ENCODE assay signal across 9 cellular contexts in genomic region chr1:153945131-153945794, GRCh38. TPM values are rescaled to one million over a fixed set of nuclear protein-coding genes. Genes with fewer than 3 reads are reported as not detected.
DNase-seq lines count a peak whose midpoint lies in the region; FAIRE-seq and TF ChIP-seq lines count a peak whose summit lies in the region.
"Had no signal": no experiment of that assay in that cellular context is flagged by ENCODE, and none has a peak within 500 bp of the region (broad histone marks: within the 10 kb centered on the region; RNA-seq: fewer than 3 reads in every experiment).

No MANE protein-coding gene starts in this region.

- peak overlapping the region; percentile 1 to 92 for H3K4ac ChIP-seq in mesenchymal stem cell (ENCODE audit: low read depth in 1 of 2, low read length in 2 of 2)

- H3K18ac ChIP-seq in mesenchymal stem cell (ENCODE audit: low read depth in 1 of 2, low read length in 2 of 2), result peak overlapping the region; percentile 37 to 98

- H3K14ac ChIP-seq in mesenchymal stem cell (ENCODE audit: low read length in 2 of 2), result peak overlapping the region in 1 of 2 experiments; percentile 74

- H3K4me1 ChIP-seq in mesenchymal stem cell (ENCODE audit: control insufficient read depth, insufficient read depth, low read depth, low read length), result peaks cover 12% of the 10 kb centered on the region

- H3K4me2 ChIP-seq in mesenchymal stem cell (ENCODE audit: low read length, poor library complexity, severe bottlenecking), result peak overlapping the region; percentile 83

- peak overlapping the region; percentile 87 to 94 for H3K4me3 ChIP-seq in mesenchymal stem cell (ENCODE audit: insufficient read depth in 1 of 2, low read depth in 1 of 2, low read length in 2 of 2)

- peak; percentile 82 for DNase-seq in GM12891 (ENCODE audit: insufficient read length, low spot score)
- peak; percentile 79 for DNase-seq in activated CD4-positive, alpha-beta T cell treated with anti-CD3 and anti-CD28 coated beads for 48 hours
- peak; percentile 57 for DNase-seq in dermis blood vessel endothelial cell
- peak; percentile 73 for DNase-seq in mesenchymal stem cell
- DNase-seq in stimulated activated CD8-positive, alpha-beta memory T cell treated with anti-CD3 and anti-CD28 coated beads, Interleukin-4, amount 100 ng/mL, for 1 hour (ENCODE audit: low read depth in 2 of 2, low spot score in 1 of 2), result peak; percentile 62 to 70
- no peak for DNase-seq in COLO829 (ENCODE audit: low spot score)
- DNase-seq in SW480 (ENCODE audit: low spot score), result no peak

- FAIRE-seq in GM12891 (lab: Jason Lieb, UNC), result no peak
- FAIRE-seq: frontal cortex had no signal

- H3K36me3 ChIP-seq in KOPT-K1 (ENCODE audit: insufficient read depth, low read length) (peaks cover 65% of the 10 kb centered on the region), mesenchymal stem cell (ENCODE audit: control insufficient read depth in 1 of 2, insufficient read depth in 2 of 2, low read depth in 1 of 2, low read length in 2 of 2) (peaks cover 61 to 63% of the 10 kb centered on the region in 2 experiments)

- TF ChIP-seq POLR2A in GM12891 (IDR thresholded peaks at IDR 0.05; ENCODE audit: low read depth, low read length), result peak; percentile 73

- peak overlapping the region; percentile 84 for H4K91ac ChIP-seq in mesenchymal stem cell (ENCODE audit: low read length)

- H4K8ac ChIP-seq in mesenchymal stem cell (ENCODE audit: low read length), result peak overlapping the region; percentile 83

- peak overlapping the region; percentile 96 for H3K9ac ChIP-seq in mesenchymal stem cell (ENCODE audit: low read length)

- peak overlapping the region; percentile 86 for H3K27ac ChIP-seq in KOPT-K1 (ENCODE audit: low read depth, low read length, poor library complexity, severe bottlenecking)
- no peak overlapping the region for H3K27ac ChIP-seq in mesenchymal stem cell (ENCODE audit: low read length, poor library complexity, severe bottlenecking)

- H3K9me3 ChIP-seq in KOPT-K1 (ENCODE audit: insufficient read depth, low read length, poor library complexity, severe bottlenecking), result no peaks in the 10 kb centered on the region
- no peaks in the 10 kb centered on the region for H3K9me3 ChIP-seq in mesenchymal stem cell (ENCODE audit: control insufficient read depth, low read length)

- H2AK5ac ChIP-seq in mesenchymal stem cell (ENCODE audit: low read length, severe bottlenecking), result no peak overlapping the region

- H3K23ac ChIP-seq in mesenchymal stem cell (ENCODE audit: low read length in 2 of 2), result peak overlapping the region in 1 of 2 experiments; percentile 57

- H2BK120ac ChIP-seq in mesenchymal stem cell (ENCODE audit: low read depth, low read length), result peak overlapping the region; percentile 12

- H2AFZ ChIP-seq in mesenchymal stem cell (ENCODE audit: low read depth, low read length), result no peak overlapping the region

- H2BK15ac ChIP-seq in mesenchymal stem cell (ENCODE audit: low read depth, poor library complexity, severe bottlenecking), result peak overlapping the region; percentile 30

- peak overlapping the region in 1 of 2 experiments; percentile 59 for H2BK12ac ChIP-seq in mesenchymal stem cell (ENCODE audit: low read length in 2 of 2)

- peaks cover 46% of the 10 kb centered on the region for H3K79me1 ChIP-seq in mesenchymal stem cell (replicated peaks; ENCODE audit: low read length, poor library complexity, severe bottlenecking)

- no peaks in the 10 kb centered on the region for H3K27me3 ChIP-seq in mesenchymal stem cell (ENCODE audit: control insufficient read depth in 1 of 2, insufficient read depth in 1 of 2, low read length in 2 of 2)

- 59% methylated on average over 12 of the region's 12 CpGs for WGBS in mesenchymal stem cell

- H2BK5ac ChIP-seq in mesenchymal stem cell (ENCODE audit: low read depth, low read length, poor library complexity, severe bottlenecking), result no peak overlapping the region

TF ChIP-seq in GM12891, 5 proteins besides CTCF, POLR2A, EP300 and RAD21:
- no peak for TF ChIP-seq PAX5 (IDR thresholded peaks at IDR 0.05; ENCODE audit: insufficient read depth, low read length, severe bottlenecking)
- TF ChIP-seq SPI1 (IDR thresholded peaks at IDR 0.05; ENCODE audit: low read depth, low read length), result peak; percentile 76
- no peak for TF ChIP-seq TAF1 (IDR thresholded peaks at IDR 0.05; ENCODE audit: low read depth, low read length)
- no peak; the same call in 1 of the 2 replicates for TF ChIP-seq POLR2AphosphoS5 (IDR thresholded peaks at IDR 0.05; ENCODE audit: low read depth, low read length)
- no peak; the same call in 1 of the 2 replicates for TF ChIP-seq POU2F2 (IDR thresholded peaks at IDR 0.05; ENCODE audit: low read depth, low read length)

RNA-seq across cellular contexts. Expression of gene DENND4B, which starts 1.3 kb away (rescaled TPM):
- polyA plus RNA-seq in GM12891 (2012; ENCODE audit: low read depth, missing spikeins), result 32.4 TPM
- 17.3 and 18.0 TPM in 2 replicates for total RNA-seq in dermis blood vessel endothelial cell
- 21.7 TPM for polyA plus RNA-seq in mesenchymal stem cell (2013, experiment 1 of 2)
- 18.0 TPM for polyA plus RNA-seq in mesenchymal stem cell (2013, experiment 2 of 2)

RNA-seq across cellular contexts. Expression of gene CRTC2, which starts 13.1 kb away (rescaled TPM):
- 55.7 TPM for polyA plus RNA-seq in GM12891 (2012; ENCODE audit: low read depth, missing spikeins)
- total RNA-seq in dermis blood vessel endothelial cell, result 3.7 and 7.5 TPM in 2 replicates
- polyA plus RNA-seq in mesenchymal stem cell (2013, experiment 1 of 2), result 30.3 TPM
- 27.0 TPM for polyA plus RNA-seq in mesenchymal stem cell (2013, experiment 2 of 2)

RNA-seq across cellular contexts. Expression of gene SLC39A1, which starts 18.1 kb away (rescaled TPM):
- polyA plus RNA-seq in GM12891 (2012; ENCODE audit: low read depth, missing spikeins), result 54.0 TPM
- total RNA-seq in dermis blood vessel endothelial cell, result 153 and 161 TPM in 2 replicates
- 106 TPM for polyA plus RNA-seq in mesenchymal stem cell (2013, experiment 1 of 2)
- polyA plus RNA-seq in mesenchymal stem cell (2013, experiment 2 of 2), result 105 TPM

RNA-seq across cellular contexts. Expression of gene CREB3L4, which starts 22.4 kb away (rescaled TPM):
- 10.8 TPM for polyA plus RNA-seq in GM12891 (2012; ENCODE audit: low read depth, missing spikeins)
- total RNA-seq in dermis blood vessel endothelial cell, result 11.0 and 13.1 TPM in 2 replicates
- polyA plus RNA-seq in mesenchymal stem cell (2013, experiment 1 of 2), result 3.3 TPM
- polyA plus RNA-seq in mesenchymal stem cell (2013, experiment 2 of 2), result 2.9 TPM

RNA-seq across cellular contexts. Expression of gene GATAD2B, which starts 22.5 kb away (rescaled TPM):
- polyA plus RNA-seq in GM12891 (2012; ENCODE audit: low read depth, missing spikeins), result 9.4 TPM
- total RNA-seq in dermis blood vessel endothelial cell, result 5.4 and 9.9 TPM in 2 replicates
- polyA plus RNA-seq in mesenchymal stem cell (2013, experiment 1 of 2), result 15.0 TPM
- polyA plus RNA-seq in mesenchymal stem cell (2013, experiment 2 of 2), result 14.1 TPM

Comparison
In these comparisons a context has a peak if more than half of its experiments do, and no peak if none do; other contexts are left out.
1. DNase-seq: peak in GM12891 (single experiment), activated CD4-positive, alpha-beta T cell treated with anti-CD3 and anti-CD28 coated beads for 48 hours (single experiment), dermis blood vessel endothelial cell (single experiment), mesenchymal stem cell (single experiment) and stimulated activated CD8-positive, alpha-beta memory T cell treated with anti-CD3 and anti-CD28 coated beads, Interleukin-4, amount 100 ng/mL, for 1 hour (2 of 2); none in COLO829 (single experiment) and SW480 (single experiment).